ENCODE assay signal across 7 cellular contexts in the genomic region with DNA sequence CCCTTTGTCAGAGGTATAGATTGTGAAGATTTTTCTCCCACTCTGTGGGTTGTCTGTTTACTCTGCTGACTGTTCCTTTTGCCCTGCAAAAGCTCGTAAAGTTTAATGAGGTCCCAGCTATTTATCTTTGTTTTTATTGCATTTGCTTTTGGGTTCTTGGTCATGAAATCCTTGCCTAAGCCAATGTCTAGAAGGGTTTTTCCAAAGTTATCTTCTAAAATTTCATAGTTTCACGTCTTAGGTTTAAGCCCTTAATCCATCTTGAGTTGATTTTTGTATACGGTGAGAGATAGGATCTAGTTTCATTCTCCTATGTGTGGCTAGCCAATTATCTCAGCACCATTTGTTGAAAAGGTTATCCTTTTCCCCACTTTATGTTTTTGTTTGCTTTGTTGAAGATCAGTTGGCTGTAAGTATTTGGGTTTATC.
A peak's percentile ranks its signal among the peaks of the same experiment; 100 is the strongest.
DNase-seq lines count a peak whose midpoint lies in the region; ATAC-seq and TF ChIP-seq lines count a peak whose summit lies in the region.
"Not testable (repeated sequence)": the region's sequence is repeated elsewhere in the genome, so short reads cannot be mapped to it uniquely, and the experiment has no call there.

No MANE protein-coding gene starts in this region.

- TF ChIP-seq EP300 in transverse colon (IDR thresholded peaks at IDR 0.05; ENCODE audit: low read depth) = not testable (repeated sequence)

- H3K4me2 ChIP-seq in PC-3 (ENCODE audit: low read length) = not testable (repeated sequence)

- POLR2A ChIA-PET in PC-3 (lab: Charles Lee; ENCODE audit: unreplicated experiment) = not testable (repeated sequence)

- DNase-seq in EH (ENCODE audit: low read depth) (peak; percentile 31), HT-29 (ENCODE audit: low spot score) (peak; percentile 66), M059J (ENCODE audit: low read depth) (peak; percentile 67), PC-3 (peak; percentile 42)
- not testable (repeated sequence) for DNase-seq in nephron progenitor cell, transverse colon

- not testable (repeated sequence) for TF ChIP-seq POLR2A in transverse colon (IDR thresholded peaks at IDR 0.05)

- TF ChIP-seq CTCF in PC-3 (conservative IDR thresholded peaks at IDR 0.05; ENCODE audit: low read depth, low read length); VCaP (conservative IDR thresholded peaks at IDR 0.05); nephron progenitor cell (IDR thresholded peaks at IDR 0.05); transverse colon (IDR thresholded peaks at IDR 0.05): not testable (repeated sequence)

- not testable (repeated sequence) for H3K9ac ChIP-seq in PC-3 (ENCODE audit: low read length)

- CTCF ChIA-PET in PC-3 (lab: Charles Lee) = not testable (repeated sequence)

- H3K9me3 ChIP-seq in PC-3 (ENCODE audit: low read length); transverse colon: not testable (repeated sequence)

- ATAC-seq in PC-3 = not testable (repeated sequence)

- not testable (repeated sequence) for H3K9me2 ChIP-seq in PC-3 (replicated peaks; ENCODE audit: low read length)

- H3K27ac ChIP-seq in PC-3 (ENCODE audit: low read length) (peak overlapping the region; percentile 56), VCaP (peak overlapping the region; percentile 74), transverse colon (peak overlapping the region; percentile 32 to 59 (median 50))

- not testable (repeated sequence) for H2AFZ ChIP-seq in PC-3 (ENCODE audit: low read length)

- not testable (repeated sequence) for H3K27me3 Mint-ChIP-seq in nephron progenitor cell (ENCODE audit: low read depth, poor library complexity)

- not testable (repeated sequence) for H3K4me1 ChIP-seq in PC-3 (ENCODE audit: insufficient read depth, low read length)
- H3K4me1 ChIP-seq in transverse colon = peaks cover 5 to 46% (median 8%) of the 10 kb centered on the region in 4 donors

- peaks cover 50% of the 10 kb centered on the region for H3K4me1 Mint-ChIP-seq in nephron progenitor cell

- BruUV-seq in PC-3 (replicated peaks; lab: Mats Ljungman, UMichigan) = not testable (repeated sequence)

- not testable (repeated sequence) for H3F3A ChIP-seq in PC-3 (ENCODE audit: low read length, unreplicated experiment)

- H3K36me3 ChIP-seq in PC-3 (ENCODE audit: low read depth, low read length); transverse colon: not testable (repeated sequence)

- not testable (repeated sequence) for H3K79me2 ChIP-seq in PC-3 (ENCODE audit: low read length)

- not testable (repeated sequence) for H3K4me3 ChIP-seq in PC-3 (ENCODE audit: low read length); transverse colon

- H3K4me3 Mint-ChIP-seq in nephron progenitor cell = not testable (repeated sequence)

- H3K27ac Mint-ChIP-seq in nephron progenitor cell = peak overlapping the region; percentile 91

- not testable (repeated sequence) for H4K20me1 ChIP-seq in PC-3 (ENCODE audit: low read length)

- intact Hi-C loops in PC-3 (cut with micrococcal nuclease) = loop anchor here (2.0 kb wide), 1 partner anchor 57 kb away; no protein-coding TSS in a partner anchor
- intact Hi-C loops in transverse colon (cut with DNase I; ENCODE audit: low total_unique reads) = not testable (repeated sequence)

- H3K9me3 Mint-ChIP-seq in nephron progenitor cell = peaks cover 55% of the 10 kb centered on the region

- in situ Hi-C loops in transverse colon (cut with MboI; ENCODE audit: low pct_ligation_motif_present in 1 of 4, low pct_unique_long_range_greater_than_20kb in 1 of 4, low sequenced_read_pairs in 3 of 4) = not testable (repeated sequence)

- 30 to 39% methylated on average over 3 of the region's 3 CpGs for WGBS in transverse colon (ENCODE audit: low coverage in 1 of 2), 2 donors

- H3K27me3 ChIP-seq in PC-3 (ENCODE audit: low read length); transverse colon: not testable (repeated sequence)

- H3K36me3 Mint-ChIP-seq in nephron progenitor cell (ENCODE audit: low read depth) = peaks cover 51% of the 10 kb centered on the region
